Comparison of ENCODE assay signal across 8 cellular contexts in genomic region chr3:168095611-168096209, GRCh38. TPM values are rescaled to one million over a fixed set of nuclear protein-coding genes. Genes with fewer than 3 reads are reported as not detected.
DNase-seq lines count a peak whose midpoint lies in the region; ATAC-seq lines count a peak whose summit lies in the region.

A gene with protein sequence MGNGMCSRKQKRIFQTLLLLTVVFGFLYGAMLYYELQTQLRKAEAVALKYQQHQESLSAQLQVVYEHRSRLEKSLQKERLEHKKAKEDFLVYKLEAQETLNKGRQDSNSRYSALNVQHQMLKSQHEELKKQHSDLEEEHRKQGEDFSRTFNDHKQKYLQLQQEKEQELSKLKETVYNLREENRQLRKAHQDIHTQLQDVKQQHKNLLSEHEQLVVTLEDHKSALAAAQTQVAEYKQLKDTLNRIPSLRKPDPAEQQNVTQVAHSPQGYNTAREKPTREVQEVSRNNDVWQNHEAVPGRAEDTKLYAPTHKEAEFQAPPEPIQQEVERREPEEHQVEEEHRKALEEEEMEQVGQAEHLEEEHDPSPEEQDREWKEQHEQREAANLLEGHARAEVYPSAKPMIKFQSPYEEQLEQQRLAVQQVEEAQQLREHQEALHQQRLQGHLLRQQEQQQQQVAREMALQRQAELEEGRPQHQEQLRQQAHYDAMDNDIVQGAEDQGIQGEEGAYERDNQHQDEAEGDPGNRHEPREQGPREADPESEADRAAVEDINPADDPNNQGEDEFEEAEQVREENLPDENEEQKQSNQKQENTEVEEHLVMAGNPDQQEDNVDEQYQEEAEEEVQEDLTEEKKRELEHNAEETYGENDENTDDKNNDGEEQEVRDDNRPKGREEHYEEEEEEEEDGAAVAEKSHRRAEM (minus strand): TSS chr3:168095924. CDS start chr3:168095285, 639 bp downstream.

- DNase-seq in Daoy (ENCODE audit: low read depth), result peak; percentile 99
- peak; percentile 76 for DNase-seq in HuH-7 (ENCODE audit: low spot score)
- DNase-seq in OCI-M1 (lab: John Stamatoyannopoulos, UW), result peak; percentile 96
- peak; percentile 42 for DNase-seq in activated T-helper 1 cell treated with anti-CD3 and anti-CD28 coated beads, Interleukin-12 subunit alpha, Interleukin-12 subunit beta, Interleukin-2, Interleukin-4 antibody, amounts not matched to agents 30 ng/mL and 10 ng/mL and 1 ng/mL, durations not matched to agents 14 hours and 24 hours and 36 hours (ENCODE audit: low spot score)
- peak; percentile 94 for DNase-seq in fibroblast of peridontal ligament (ENCODE audit: extremely low read depth)
- DNase-seq in naive thymus-derived CD4-positive, alpha-beta T cell, result peak in 4 of 9 donors; percentile 2 to 77 (median 22)
- peak; percentile 96 for DNase-seq in stromal cell of bone marrow (ENCODE audit: low read depth)

- peak within 1 kb of the TSS; percentile 93 for H3K27ac Mint-ChIP-seq in activated T-helper 1 cell treated with anti-CD3 and anti-CD28 coated beads, Interleukin-12 subunit alpha, Interleukin-12 subunit beta, Interleukin-2, Interleukin-4 antibody, amounts not matched to agents 30 ng/mL and 10 ng/mL and 1 ng/mL, durations not matched to agents 14 hours and 24 hours and 36 hours
- H3K27ac Mint-ChIP-seq in naive thymus-derived CD4-positive, alpha-beta T cell, result peak within 1 kb of the TSS in 2 of 9 donors; percentile 51 to 83

- H3K4me3 ChIP-seq in naive thymus-derived CD4-positive, alpha-beta T cell (ENCODE audit: low read length), result peak within 1 kb of the TSS; percentile 37

- no peaks in the 10 kb centered on the region for H3K9me3 ChIP-seq in naive thymus-derived CD4-positive, alpha-beta T cell (ENCODE audit: control insufficient read depth in 2 of 3, low read length in 3 of 3)

- no peaks in the 10 kb centered on the region for H3K4me1 ChIP-seq in naive thymus-derived CD4-positive, alpha-beta T cell (ENCODE audit: control insufficient read depth in 2 of 2, insufficient read depth in 2 of 2, low read length in 2 of 2)

- no peaks in the 10 kb centered on the region for H3K9me3 Mint-ChIP-seq in activated T-helper 1 cell treated with anti-CD3 and anti-CD28 coated beads, Interleukin-12 subunit alpha, Interleukin-12 subunit beta, Interleukin-2, Interleukin-4 antibody, amounts not matched to agents 30 ng/mL and 10 ng/mL and 1 ng/mL, durations not matched to agents 14 hours and 24 hours and 36 hours
- peaks cover 0 to 1% (median 0%) of the 10 kb centered on the region in 11 donors for H3K9me3 Mint-ChIP-seq in naive thymus-derived CD4-positive, alpha-beta T cell

- peak within 1 kb of the TSS; percentile 14 for H3K27ac ChIP-seq in naive thymus-derived CD4-positive, alpha-beta T cell (ENCODE audit: low read depth, low read length)

- no peaks in the 10 kb centered on the region for H3K36me3 ChIP-seq in naive thymus-derived CD4-positive, alpha-beta T cell (ENCODE audit: control insufficient read depth in 2 of 3, insufficient read depth in 3 of 3, low read length in 3 of 3)

- ATAC-seq in GM21576 (IDR thresholded peaks at IDR 0.05; ENCODE audit: unreplicated experiment), result peak; percentile 82
- peak; percentile 86 for ATAC-seq in naive thymus-derived CD4-positive, alpha-beta T cell

- H3K4me3 Mint-ChIP-seq in activated T-helper 1 cell treated with anti-CD3 and anti-CD28 coated beads, Interleukin-12 subunit alpha, Interleukin-12 subunit beta, Interleukin-2, Interleukin-4 antibody, amounts not matched to agents 30 ng/mL and 10 ng/mL and 1 ng/mL, durations not matched to agents 14 hours and 24 hours and 36 hours, result peak within 1 kb of the TSS; percentile 90
- H3K4me3 Mint-ChIP-seq in naive thymus-derived CD4-positive, alpha-beta T cell, result peak within 1 kb of the TSS; percentile 72 to 96 (median 86)

- H3K27me3 ChIP-seq in naive thymus-derived CD4-positive, alpha-beta T cell (ENCODE audit: control insufficient read depth in 2 of 2, insufficient read depth in 2 of 2, low read length in 2 of 2), result no peaks in the 10 kb centered on the region

- H3K4me1 Mint-ChIP-seq in activated T-helper 1 cell treated with anti-CD3 and anti-CD28 coated beads, Interleukin-12 subunit alpha, Interleukin-12 subunit beta, Interleukin-2, Interleukin-4 antibody, amounts not matched to agents 30 ng/mL and 10 ng/mL and 1 ng/mL, durations not matched to agents 14 hours and 24 hours and 36 hours (ENCODE audit: low read depth), result peaks cover 27% of the 10 kb centered on the region
- peaks cover 4 to 15% (median 12%) of the 10 kb centered on the region in 7 donors for H3K4me1 Mint-ChIP-seq in naive thymus-derived CD4-positive, alpha-beta T cell

- CTCF ChIA-PET in naive thymus-derived CD4-positive, alpha-beta T cell (lab: Charles Lee), result interaction anchor here (0.6 kb wide), 1 partner anchor 592 kb away, joined by 3 read pairs; no protein-coding TSS in a partner anchor

- no peaks in the 10 kb centered on the region for H3K36me3 Mint-ChIP-seq in activated T-helper 1 cell treated with anti-CD3 and anti-CD28 coated beads, Interleukin-12 subunit alpha, Interleukin-12 subunit beta, Interleukin-2, Interleukin-4 antibody, amounts not matched to agents 30 ng/mL and 10 ng/mL and 1 ng/mL, durations not matched to agents 14 hours and 24 hours and 36 hours (ENCODE audit: low read depth)
- peaks cover 0 to 4% (median 0%) of the 10 kb centered on the region in 5 donors for H3K36me3 Mint-ChIP-seq in naive thymus-derived CD4-positive, alpha-beta T cell

- POLR2A ChIA-PET in naive thymus-derived CD4-positive, alpha-beta T cell (lab: Charles Lee), result no interaction called here

- peaks cover 35% of the 10 kb centered on the region for H3K27me3 Mint-ChIP-seq in activated T-helper 1 cell treated with anti-CD3 and anti-CD28 coated beads, Interleukin-12 subunit alpha, Interleukin-12 subunit beta, Interleukin-2, Interleukin-4 antibody, amounts not matched to agents 30 ng/mL and 10 ng/mL and 1 ng/mL, durations not matched to agents 14 hours and 24 hours and 36 hours (ENCODE audit: insufficient read depth)
- peaks cover 47 to 60% (median 51%) of the 10 kb centered on the region in 5 donors for H3K27me3 Mint-ChIP-seq in naive thymus-derived CD4-positive, alpha-beta T cell

- intact Hi-C loops in activated T-helper 1 cell treated with anti-CD3 and anti-CD28 coated beads, Interleukin-12 subunit alpha, Interleukin-12 subunit beta, Interleukin-2, Interleukin-4 antibody, amounts not matched to agents 30 ng/mL and 10 ng/mL and 1 ng/mL, durations not matched to agents 14 hours and 24 hours and 36 hours (cut with micrococcal nuclease), result loop anchor here (1.0 to 10.0 kb wide), 9 partner anchors 7 to 1669 kb away; partner anchors contain the start of genes ACTRT3, MECOM, SERPINI1 and TERC
- intact Hi-C loops in naive thymus-derived CD4-positive, alpha-beta T cell (cut with micrococcal nuclease), result loop anchor here in 1 of 2 donors (1.0 to 10.0 kb wide), 4 partner anchors 33 to 361 kb away; partner anchors contain the start of genes PDCD10 and SERPINI1

RNA-seq across cellular contexts. Expression of the gene that starts here (rescaled TPM):
- 36.0 and 40.1 TPM in 2 replicates for total RNA-seq in Daoy (2014; rRNA removed; shearing (Covaris generic))
- total RNA-seq in activated T-helper 1 cell treated with anti-CD3 and anti-CD28 coated beads, Interleukin-12 subunit alpha, Interleukin-12 subunit beta, Interleukin-2, Interleukin-4 antibody, amounts not matched to agents 30 ng/mL and 10 ng/mL and 1 ng/mL, durations not matched to agents 14 hours and 24 hours and 36 hours, result 8.4 and 8.8 TPM in 2 replicates
- total RNA-seq in naive thymus-derived CD4-positive, alpha-beta T cell, result 1 to 10 TPM in 3 of 5 experiments, under 1 TPM in 2; 0.43 to 5.5 (median 1.0) TPM
- not detected for polyA plus RNA-seq in naive thymus-derived CD4-positive, alpha-beta T cell
